8 cellular contexts compared by ENCODE assay signal in the genomic region with DNA sequence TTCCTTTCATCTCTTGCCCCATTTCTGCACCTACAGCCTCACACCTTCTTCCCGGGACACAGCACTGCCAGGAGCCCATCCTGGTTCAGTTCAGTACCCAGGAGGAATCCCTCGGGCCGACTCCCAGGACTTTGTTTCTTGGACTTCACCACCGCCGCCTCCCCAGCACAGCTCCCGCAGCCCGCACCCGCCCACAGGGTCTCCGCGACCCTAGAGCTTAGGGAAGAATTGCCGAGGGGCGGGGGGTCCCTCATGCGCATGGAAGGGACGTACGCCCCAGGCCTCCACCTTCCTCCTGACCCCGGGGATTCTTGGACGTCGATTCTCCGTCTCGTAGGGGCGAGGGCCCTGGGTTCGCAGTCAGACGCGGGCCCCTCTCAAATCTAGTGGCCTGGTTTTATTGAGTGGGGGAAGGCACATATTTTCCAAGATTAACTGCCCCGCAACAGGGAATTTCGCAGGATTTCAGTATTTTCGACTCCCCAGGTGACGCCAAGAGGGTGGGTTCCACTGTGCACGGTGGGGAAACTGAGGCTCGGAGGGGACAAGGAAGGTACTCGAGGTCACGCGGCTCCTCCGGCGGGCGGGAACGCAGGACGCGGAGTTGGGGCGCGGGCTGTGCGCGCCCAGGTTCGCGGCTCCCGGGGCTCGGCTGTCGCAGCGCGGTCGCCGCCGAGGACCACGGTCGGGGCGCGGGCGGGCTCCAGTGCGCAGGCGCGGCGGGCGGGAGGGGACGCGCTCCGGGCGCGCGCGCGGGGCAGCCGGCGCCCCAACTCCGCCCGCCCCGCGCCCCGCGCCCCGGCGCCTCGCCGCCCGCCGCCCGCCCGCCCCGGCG. TPM values are rescaled to one million over a fixed set of nuclear protein-coding genes. Genes with fewer than 3 reads are reported as not detected.
DNase-seq lines count a peak whose midpoint lies in the region; ATAC-seq and TF ChIP-seq lines count a peak whose summit lies in the region.

A gene (plus strand): TSS at position 733 of the 835 bp plus-strand sequence. CDS start 176 bp downstream, outside the sequence.

- no peak within 1 kb of the TSS for H2AFZ ChIP-seq in fibroblast of lung (ENCODE audit: low read length)
- peak within 1 kb of the TSS; percentile 71 for H2AFZ ChIP-seq in trophoblast cell (ENCODE audit: insufficient read depth, low read length, poor library complexity)

- no peak within 1 kb of the TSS for H3K4ac ChIP-seq in trophoblast cell (ENCODE audit: low read depth, low read length)

- H4K8ac ChIP-seq in trophoblast cell (ENCODE audit: low read depth, low read length) = peak within 1 kb of the TSS; percentile 86

- H4K20me1 ChIP-seq in fibroblast of lung (ENCODE audit: control insufficient read depth, extremely low read depth, insufficient read depth, low read length) = no peaks in the 10 kb centered on the region

- peak; percentile 66 for DNase-seq in activated CD8-positive, alpha-beta memory T cell treated with anti-CD3 and anti-CD28 coated beads, Interleukin-2, amount 50 U/mL, for 48 hours
- DNase-seq in activated CD8-positive, alpha-beta memory T cell treated with anti-CD3 and anti-CD28 coated beads for 24 hours = no peak
- no peak for DNase-seq in RWPE2 (ENCODE audit: low spot score)
- no peak for DNase-seq in fibroblast of lung (ENCODE audit: low read depth in 2 of 2)
- DNase-seq in trophoblast cell = no peak
- DNase-seq in CD1c-positive myeloid dendritic cell (ENCODE audit: extremely low spot score) = no peak
- DNase-seq in NCI-H446 (lab: John Stamatoyannopoulos, UW) = no peak

- peak within 1 kb of the TSS; percentile 59 for H4K12ac ChIP-seq in trophoblast cell (ENCODE audit: low read depth, low read length)

- H2AK5ac ChIP-seq in trophoblast cell (ENCODE audit: low read length) = no peak within 1 kb of the TSS

- peak within 1 kb of the TSS; percentile 4 for H3K14ac ChIP-seq in trophoblast cell (ENCODE audit: low read length)

- TF ChIP-seq CTCF in RWPE2 (IDR thresholded peaks at IDR 0.05; ENCODE audit: poor library complexity, severe bottlenecking) (no peak), fibroblast of lung (conservative IDR thresholded peaks at IDR 0.05 in 1 of 2, IDR thresholded peaks at IDR 0.05 in 1 of 2; ENCODE audit: low read depth in 1 of 2, low read length in 2 of 2) (no peak)

- H4K91ac ChIP-seq in trophoblast cell (ENCODE audit: low read depth, low read length) = peak within 1 kb of the TSS; percentile 52

- no peaks in the 10 kb centered on the region for H3K79me1 ChIP-seq in trophoblast cell (ENCODE audit: low read length)

- no peaks in the 10 kb centered on the region for H3K79me2 ChIP-seq in fibroblast of lung (ENCODE audit: control insufficient read depth, insufficient read depth, low read length)
- H3K79me2 ChIP-seq in trophoblast cell (ENCODE audit: control insufficient read depth, insufficient read depth, low read length, poor library complexity) = no peaks in the 10 kb centered on the region

- no peaks in the 10 kb centered on the region for H3K36me3 ChIP-seq in RWPE2 (ENCODE audit: low read depth)
- no peaks in the 10 kb centered on the region for H3K36me3 ChIP-seq in fibroblast of lung (ENCODE audit: control insufficient read depth, insufficient read depth, low read length)
- no peaks in the 10 kb centered on the region for H3K36me3 ChIP-seq in trophoblast cell (ENCODE audit: control insufficient read depth in 1 of 2, insufficient read depth in 2 of 2, low read length in 2 of 2)

- no peak within 1 kb of the TSS for H2BK5ac ChIP-seq in trophoblast cell (ENCODE audit: low read depth, low read length, poor library complexity)

- H3K4me3 ChIP-seq in RWPE2 (ENCODE audit: severe bottlenecking) = peak within 1 kb of the TSS; percentile 29
- H3K4me3 ChIP-seq in fibroblast of lung (replicated peaks in 1 of 4; ENCODE audit: control extremely low read depth in 1 of 4, insufficient read depth in 1 of 4, low read depth in 3 of 4, low read length in 4 of 4) = peak within 1 kb of the TSS in 3 of 4 experiments; percentile 13 to 50 (median 32)
- H3K4me3 ChIP-seq in trophoblast cell (ENCODE audit: low read depth, low read length) = peak within 1 kb of the TSS; percentile 71

- no CpG with 5 or more reads among the region's 89 CpGs for WGBS in trophoblast cell (ENCODE audit: extremely low coverage, insufficient coverage, insufficient read length)

- no peaks in the 10 kb centered on the region for H3K9me3 ChIP-seq in RWPE2 (ENCODE audit: severe bottlenecking)
- no peaks in the 10 kb centered on the region for H3K9me3 ChIP-seq in fibroblast of lung (ENCODE audit: control insufficient read depth, insufficient read depth, low read depth, low read length)
- no peaks in the 10 kb centered on the region for H3K9me3 ChIP-seq in trophoblast cell (ENCODE audit: insufficient read depth, low read depth, low read length)

- H3K18ac ChIP-seq in trophoblast cell (ENCODE audit: low read length) = no peak within 1 kb of the TSS

- H3K9ac ChIP-seq in fibroblast of lung (ENCODE audit: insufficient read depth, low read length) (no peak within 1 kb of the TSS), trophoblast cell (ENCODE audit: low read length) (no peak within 1 kb of the TSS)

- H3K4me1 ChIP-seq in RWPE2 (ENCODE audit: insufficient read depth, poor library complexity, severe bottlenecking) (no peaks in the 10 kb centered on the region), fibroblast of lung (ENCODE audit: control insufficient read depth, extremely low read depth, insufficient read depth, low read length) (no peaks in the 10 kb centered on the region), trophoblast cell (ENCODE audit: control insufficient read depth in 1 of 2, insufficient read depth in 2 of 2, low read length in 2 of 2) (peaks cover 11 to 13% of the 10 kb centered on the region in 2 experiments)

- no peak within 1 kb of the TSS for H2BK120ac ChIP-seq in trophoblast cell (ENCODE audit: insufficient read depth, low read length, poor library complexity)

- H3K27ac ChIP-seq in RWPE2 (ENCODE audit: poor library complexity, severe bottlenecking) (no peak within 1 kb of the TSS), fibroblast of lung (ENCODE audit: insufficient read depth, low read length) (no peak within 1 kb of the TSS), trophoblast cell (ENCODE audit: low read depth, low read length) (no peak within 1 kb of the TSS)

- H3K23ac ChIP-seq in trophoblast cell (ENCODE audit: low read length) = no peak within 1 kb of the TSS

- H3K4me2 ChIP-seq in fibroblast of lung (ENCODE audit: extremely low read depth, insufficient read depth, low read length) (peak within 1 kb of the TSS; percentile 28), trophoblast cell (ENCODE audit: low read length) (peak within 1 kb of the TSS; percentile 98)

- H3K27me3 ChIP-seq in RWPE2 (ENCODE audit: insufficient read depth, poor library complexity, severe bottlenecking) (peaks cover 61% of the 10 kb centered on the region), fibroblast of lung (ENCODE audit: control insufficient read depth, insufficient read depth, low read length) (peaks cover 34% of the 10 kb centered on the region), trophoblast cell (ENCODE audit: insufficient read depth, low read length) (peaks cover 27% of the 10 kb centered on the region)

- H2BK12ac ChIP-seq in trophoblast cell (ENCODE audit: low read length) = peak within 1 kb of the TSS; percentile 70

- no peak for ATAC-seq in RWPE2 (ENCODE audit: low read depth)
- ATAC-seq in GM19324 (IDR thresholded peaks at IDR 0.05; ENCODE audit: low FRiP score, unreplicated experiment) = no peak

RNA-seq across cellular contexts. Expression of the gene that starts here (rescaled TPM):
- 0.51 and 2.5 TPM in 2 replicates for total RNA-seq in fibroblast of lung
- 0.23 and 0.43 TPM in 2 replicates for polyA plus RNA-seq in fibroblast of lung
- 0.24 and 0.41 TPM in 2 replicates for polyA plus RNA-seq in fibroblast of lung (2012)
- polyA minus RNA-seq in fibroblast of lung (ENCODE audit: low replicate concordance) = 0.55 and 1.1 TPM in 2 replicates
- polyA plus RNA-seq in trophoblast cell (2013) = 3.1 and 3.2 TPM in 2 replicates
